Comparison of ENCODE assay signal across 9 cellular contexts in the genomic region with DNA sequence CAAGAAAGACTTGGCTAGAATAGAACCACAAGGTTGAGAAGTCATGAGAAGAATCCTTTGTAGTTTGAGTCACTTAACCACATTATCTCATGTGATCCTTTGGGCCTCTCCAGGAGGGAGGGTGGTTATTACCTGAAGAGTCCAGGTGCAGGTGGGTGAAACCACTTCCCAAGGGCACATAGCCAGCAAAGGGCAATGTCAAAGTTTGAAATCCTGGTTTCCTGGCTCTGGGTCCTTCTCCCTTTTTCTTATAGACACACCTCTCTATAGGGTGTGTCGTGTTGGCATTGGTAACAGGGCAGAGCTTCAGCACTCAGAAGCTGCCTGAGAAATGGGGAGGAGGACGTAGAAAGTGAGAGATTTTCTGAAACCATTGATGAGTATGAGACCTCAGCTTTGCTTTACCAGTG.
A peak's percentile ranks its signal among the peaks of the same experiment; 100 is the strongest.
DNase-seq lines count a peak whose midpoint lies in the region; ATAC-seq and TF ChIP-seq lines count a peak whose summit lies in the region.
"Had no signal": no experiment of that assay in that cellular context is flagged by ENCODE, and none has a peak within 500 bp of the region (broad histone marks: within the 10 kb centered on the region; RNA-seq: fewer than 3 reads in every experiment).

No MANE protein-coding gene starts in this region.

- H3K27me3 Mint-ChIP-seq in activated CD8-positive, alpha-beta T cell treated with anti-CD3 and anti-CD28 coated beads for 36 hours: no peaks in the 10 kb centered on the region
- no peaks in the 10 kb centered on the region for H3K27me3 Mint-ChIP-seq in natural killer cell (ENCODE audit: low read depth in 2 of 2)
- peaks cover 5% of the 10 kb centered on the region for H3K27me3 Mint-ChIP-seq in T-helper 2 cell treated with Interferon-gamma antibody and Interleukin-4, amounts not matched to agents 5 μg/mL and 100 μg/mL, for 36 hours (ENCODE audit: low read depth)

- DNase-seq in DMS79 treated with DMSO at 0.1 percent for 48 hours (lab: John Stamatoyannopoulos, UW): peak; percentile 72
- no peak for DNase-seq in activated CD8-positive, alpha-beta T cell treated with anti-CD3 and anti-CD28 coated beads for 36 hours
- no peak for DNase-seq in posterior cingulate gyrus
- DNase-seq in natural killer cell: no peak
- DNase-seq in GM19238 (ENCODE audit: insufficient read length, low spot score): no peak
- no peak for DNase-seq in T-helper 2 cell treated with Interferon-gamma antibody and Interleukin-4, amounts not matched to agents 5 μg/mL and 100 μg/mL, for 36 hours (ENCODE audit: low spot score)
- DNase-seq: NCI-H1436 had no signal

- no peak overlapping the region for H3K4me3 Mint-ChIP-seq in activated CD8-positive, alpha-beta T cell treated with anti-CD3 and anti-CD28 coated beads for 36 hours
- no peak overlapping the region for H3K4me3 Mint-ChIP-seq in natural killer cell
- H3K4me3 Mint-ChIP-seq in T-helper 2 cell treated with Interferon-gamma antibody and Interleukin-4, amounts not matched to agents 5 μg/mL and 100 μg/mL, for 36 hours: no peak overlapping the region

- intact Hi-C loops in activated CD8-positive, alpha-beta T cell treated with anti-CD3 and anti-CD28 coated beads for 36 hours (cut with micrococcal nuclease): no loop called here
- intact Hi-C loops in posterior cingulate gyrus (cut with DNase I) (no loop called here), natural killer cell (cut with micrococcal nuclease) (no loop called here)

- H3K4me1 Mint-ChIP-seq in activated CD8-positive, alpha-beta T cell treated with anti-CD3 and anti-CD28 coated beads for 36 hours (ENCODE audit: low read depth): peaks cover 19% of the 10 kb centered on the region
- peaks cover 13 to 18% of the 10 kb centered on the region in 2 donors for H3K4me1 Mint-ChIP-seq in natural killer cell
- H3K4me1 Mint-ChIP-seq in T-helper 2 cell treated with Interferon-gamma antibody and Interleukin-4, amounts not matched to agents 5 μg/mL and 100 μg/mL, for 36 hours (ENCODE audit: low read depth): no peaks in the 10 kb centered on the region

- no peak overlapping the region for H3K27ac Mint-ChIP-seq in activated CD8-positive, alpha-beta T cell treated with anti-CD3 and anti-CD28 coated beads for 36 hours
- H3K27ac Mint-ChIP-seq in natural killer cell: no peak overlapping the region
- H3K27ac Mint-ChIP-seq in T-helper 2 cell treated with Interferon-gamma antibody and Interleukin-4, amounts not matched to agents 5 μg/mL and 100 μg/mL, for 36 hours: no peak overlapping the region

- no peak for TF ChIP-seq CTCF in activated CD8-positive, alpha-beta T cell treated with anti-CD3 and anti-CD28 coated beads for 36 hours (IDR thresholded peaks at IDR 0.05)
- no peak for TF ChIP-seq CTCF in natural killer cell (IDR thresholded peaks at IDR 0.05)

- CTCF ChIA-PET in activated CD8-positive, alpha-beta T cell treated with anti-CD3 and anti-CD28 coated beads for 36 hours (lab: Charles Lee): interaction anchor here (1.5 to 2.7 kb wide), 2 partner anchors 20 to 273 kb away, joined by 4 to 9 read pairs; no protein-coding TSS in a partner anchor

- H3K36me3 Mint-ChIP-seq in activated CD8-positive, alpha-beta T cell treated with anti-CD3 and anti-CD28 coated beads for 36 hours (ENCODE audit: low read depth): peaks cover 10% of the 10 kb centered on the region
- H3K36me3 Mint-ChIP-seq in natural killer cell: no peaks in the 10 kb centered on the region
- no peaks in the 10 kb centered on the region for H3K36me3 Mint-ChIP-seq in T-helper 2 cell treated with Interferon-gamma antibody and Interleukin-4, amounts not matched to agents 5 μg/mL and 100 μg/mL, for 36 hours (ENCODE audit: low read depth)

- no peaks in the 10 kb centered on the region for H3K9me3 Mint-ChIP-seq in activated CD8-positive, alpha-beta T cell treated with anti-CD3 and anti-CD28 coated beads for 36 hours
- H3K9me3 Mint-ChIP-seq in natural killer cell: no peaks in the 10 kb centered on the region
- no peaks in the 10 kb centered on the region for H3K9me3 Mint-ChIP-seq in T-helper 2 cell treated with Interferon-gamma antibody and Interleukin-4, amounts not matched to agents 5 μg/mL and 100 μg/mL, for 36 hours

- ATAC-seq in GM19463 (IDR thresholded peaks at IDR 0.05; ENCODE audit: unreplicated experiment) (peak; percentile 84), HG03196 (IDR thresholded peaks at IDR 0.05; ENCODE audit: unreplicated experiment) (peak; percentile 77), natural killer cell (no peak)
- ATAC-seq in activated CD8-positive, alpha-beta T cell treated with anti-CD3 and anti-CD28 coated beads for 36 hours: peak; percentile 74

- POLR2A ChIA-PET in activated CD8-positive, alpha-beta T cell treated with anti-CD3 and anti-CD28 coated beads for 36 hours (lab: Charles Lee): interaction anchor here (0.9 kb wide), 1 partner anchor 9 kb away, joined by 3 read pairs; no protein-coding TSS in a partner anchor

Comparison
In these comparisons a context has a peak if more than half of its experiments do, and no peak if none do; other contexts are left out.
1. ATAC-seq: peak in GM19463 (single experiment), HG03196 (single experiment) and activated CD8-positive, alpha-beta T cell treated with anti-CD3 and anti-CD28 coated beads for 36 hours (single experiment); none in natural killer cell (0 of 3).